In the genomic region with DNA sequence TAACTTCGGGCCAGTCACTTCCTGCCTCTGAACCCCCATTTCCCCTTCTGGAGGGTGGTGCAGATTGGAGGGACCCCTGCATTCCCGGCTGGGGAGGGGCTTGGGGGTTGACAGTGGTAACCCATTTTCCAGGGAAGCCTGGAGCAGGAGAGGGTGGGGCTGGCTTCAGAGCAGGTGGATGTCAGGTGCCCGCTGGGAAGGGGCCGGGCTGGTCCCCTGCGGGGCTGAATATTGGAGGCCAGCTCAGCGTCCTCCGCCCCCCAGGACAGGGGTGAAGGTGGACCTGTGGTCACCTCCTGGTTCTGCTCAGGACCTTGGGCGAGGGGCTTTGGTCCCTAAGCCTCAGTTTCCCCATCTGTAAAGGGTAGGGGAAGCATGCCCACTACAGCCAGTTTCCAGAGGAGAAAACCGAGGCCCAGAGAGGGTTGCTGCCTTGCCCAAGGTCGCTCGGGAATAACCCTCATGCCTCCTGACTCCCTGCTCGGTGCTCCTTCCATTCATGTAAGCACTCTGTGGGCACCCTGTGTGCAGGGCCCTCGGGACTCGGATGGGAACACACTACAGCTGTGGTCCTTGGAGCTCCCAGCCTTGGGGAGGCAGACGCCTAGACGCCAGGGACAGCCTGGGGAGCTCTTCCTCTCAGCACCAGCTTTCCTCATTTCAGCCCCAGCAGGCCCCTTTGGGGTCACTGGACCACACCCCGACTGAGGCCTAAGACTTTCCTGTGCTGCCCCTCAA, we compare ENCODE assay signal across 8 cellular contexts. TPM values are rescaled to one million over a fixed set of nuclear protein-coding genes. Genes with fewer than 3 reads are reported as not detected.
DNase-seq lines count a peak whose midpoint lies in the region; ATAC-seq and TF ChIP-seq lines count a peak whose summit lies in the region.

No MANE protein-coding gene starts in this region.

- POLR2A ChIA-PET in CD4-positive, alpha-beta memory T cell (lab: Charles Lee; ENCODE audit: partially characterized antibody): interaction anchor here (0.9 to 2.6 kb wide), 8 partner anchors 14 to 492 kb away, joined by 3 to 21 read pairs (median 4); a partner anchor contains a TSS

- peak overlapping the region; percentile 81 to 88 (median 86) for H3K4me3 Mint-ChIP-seq in CD4-positive, alpha-beta memory T cell
- peak overlapping the region; percentile 91 to 94 for H3K4me3 Mint-ChIP-seq in effector memory CD8-positive, alpha-beta T cell
- H3K4me3 Mint-ChIP-seq in neural progenitor cell: peak overlapping the region; percentile 78

- no peaks in the 10 kb centered on the region for H3K9me3 ChIP-seq in CD4-positive, alpha-beta memory T cell (ENCODE audit: control insufficient read depth in 1 of 2, low read length in 2 of 2)
- no peaks in the 10 kb centered on the region for H3K9me3 ChIP-seq in neural progenitor cell (ENCODE audit: low read depth)

- no peaks in the 10 kb centered on the region for H4K20me1 ChIP-seq in neural progenitor cell (ENCODE audit: low read depth)

- H3K27me3 Mint-ChIP-seq in CD4-positive, alpha-beta memory T cell: no peaks in the 10 kb centered on the region
- H3K27me3 Mint-ChIP-seq in effector memory CD8-positive, alpha-beta T cell: no peaks in the 10 kb centered on the region
- H3K27me3 Mint-ChIP-seq in neural progenitor cell (ENCODE audit: insufficient read depth, low read depth): peaks cover 19% of the 10 kb centered on the region

- no peaks in the 10 kb centered on the region for H3K27me3 ChIP-seq in CD4-positive, alpha-beta memory T cell (ENCODE audit: insufficient read depth, low read length)
- H3K27me3 ChIP-seq in neural progenitor cell: peaks cover 30% of the 10 kb centered on the region

- H3K4me2 ChIP-seq in neural progenitor cell: peak overlapping the region; percentile 98

- DNase-seq in CD4-positive, alpha-beta memory T cell: no peak
- no peak for DNase-seq in LNCaP clone FGC (ENCODE audit: low read depth)
- no peak for DNase-seq in effector memory CD8-positive, alpha-beta T cell
- no peak for DNase-seq in neural progenitor cell (ENCODE audit: low spot score)
- DNase-seq in DMS79 (lab: John Stamatoyannopoulos, UW): no peak
- DNase-seq in NCI-H446 treated with DMSO at 0.1 percent for 48 hours (lab: John Stamatoyannopoulos, UW): no peak

- H3K27ac ChIP-seq in CD4-positive, alpha-beta memory T cell (ENCODE audit: low read depth, low read length): peak overlapping the region; percentile 77
- no peak overlapping the region for H3K27ac ChIP-seq in neural progenitor cell

- CTCF ChIA-PET in CD4-positive, alpha-beta memory T cell (lab: Charles Lee; ENCODE audit: partially characterized antibody): interaction anchor here (0.6 to 1.7 kb wide), 3 partner anchors 30 to 316 kb away, joined by 3 to 7 read pairs (median 5); no protein-coding TSS in a partner anchor

- no peaks in the 10 kb centered on the region for H3K9me3 Mint-ChIP-seq in CD4-positive, alpha-beta memory T cell
- peaks cover 0 to 9% of the 10 kb centered on the region in 2 donors for H3K9me3 Mint-ChIP-seq in effector memory CD8-positive, alpha-beta T cell
- H3K9me3 Mint-ChIP-seq in neural progenitor cell: peaks cover 2% of the 10 kb centered on the region

- no peaks in the 10 kb centered on the region for H3K79me2 ChIP-seq in neural progenitor cell (ENCODE audit: low read depth)

- peak overlapping the region; percentile 84 to 97 for H3K4me3 ChIP-seq in CD4-positive, alpha-beta memory T cell (ENCODE audit: low read length in 2 of 2)
- H3K4me3 ChIP-seq in LNCaP clone FGC (ENCODE audit: low read depth, low read length): peak overlapping the region; percentile 93
- H3K4me3 ChIP-seq in neural progenitor cell: peak overlapping the region; percentile 92

- intact Hi-C loops in CD4-positive, alpha-beta memory T cell (cut with micrococcal nuclease): loop anchor here (1.0 kb wide), 1 partner anchor 65 kb away; a partner anchor contains a TSS

- H3F3A ChIP-seq in neural progenitor cell (ENCODE audit: low read depth): peaks cover 3% of the 10 kb centered on the region

- H2AFZ ChIP-seq in neural progenitor cell (replicated peaks): peak overlapping the region; percentile 86

- peak overlapping the region in 6 of 7 donors; percentile 55 to 89 (median 80) for H3K27ac Mint-ChIP-seq in CD4-positive, alpha-beta memory T cell
- peak overlapping the region; percentile 65 to 93 for H3K27ac Mint-ChIP-seq in effector memory CD8-positive, alpha-beta T cell
- H3K27ac Mint-ChIP-seq in neural progenitor cell: no peak overlapping the region

- peak overlapping the region; percentile 46 for H3K9ac ChIP-seq in neural progenitor cell

- ATAC-seq in effector memory CD8-positive, alpha-beta T cell (replicated peaks): no peak
- ATAC-seq in GM19035 (IDR thresholded peaks at IDR 0.05; ENCODE audit: unreplicated experiment) (no peak), GM19452 (IDR thresholded peaks at IDR 0.05; ENCODE audit: unreplicated experiment) (no peak)

- peaks cover 9 to 39% (median 12%) of the 10 kb centered on the region in 4 donors for H3K4me1 Mint-ChIP-seq in CD4-positive, alpha-beta memory T cell
- peaks cover 15 to 17% of the 10 kb centered on the region in 2 donors for H3K4me1 Mint-ChIP-seq in effector memory CD8-positive, alpha-beta T cell (ENCODE audit: low read depth in 2 of 2)
- H3K4me1 Mint-ChIP-seq in neural progenitor cell: no peaks in the 10 kb centered on the region

- H3K4me1 ChIP-seq in CD4-positive, alpha-beta memory T cell (ENCODE audit: insufficient read depth, low read length): peaks cover 26% of the 10 kb centered on the region
- no peaks in the 10 kb centered on the region for H3K4me1 ChIP-seq in neural progenitor cell

- TF ChIP-seq CTCF in LNCaP clone FGC (IDR thresholded peaks at IDR 0.05; ENCODE audit: control insufficient read depth, extremely low read depth, insufficient read depth) (no peak), neural progenitor cell (IDR thresholded peaks at IDR 0.05) (no peak)

- peaks cover 30% of the 10 kb centered on the region for H3K36me3 ChIP-seq in CD4-positive, alpha-beta memory T cell (ENCODE audit: insufficient read depth, low read length)
- no peaks in the 10 kb centered on the region for H3K36me3 ChIP-seq in neural progenitor cell

- H3K36me3 Mint-ChIP-seq in CD4-positive, alpha-beta memory T cell: peaks cover 30 to 38% of the 10 kb centered on the region in 2 donors
- peaks cover 26% of the 10 kb centered on the region for H3K36me3 Mint-ChIP-seq in effector memory CD8-positive, alpha-beta T cell (ENCODE audit: insufficient read depth)
- peaks cover 5% of the 10 kb centered on the region for H3K36me3 Mint-ChIP-seq in neural progenitor cell

RNA-seq across cellular contexts. Expression of a gene that starts 0.7 kb away (rescaled TPM):
- 10 to 100 TPM; 51.5 to 53.2 TPM for total RNA-seq in CD4-positive, alpha-beta memory T cell
- 10 to 100 TPM; 11.2 to 30.6 TPM for polyA plus RNA-seq in CD4-positive, alpha-beta memory T cell
- total RNA-seq in neural progenitor cell (ENCODE audit: low replicate concordance): 2.7 and 6.3 TPM in 2 replicates
